ENCODE assay signal across 1 cellular context in genomic region chr6:99393698-99394531, GRCh38.
A peak's percentile ranks its signal among the peaks of the same experiment; 100 is the strongest.
TF ChIP-seq lines count a peak whose summit lies in the region.

A gene with protein sequence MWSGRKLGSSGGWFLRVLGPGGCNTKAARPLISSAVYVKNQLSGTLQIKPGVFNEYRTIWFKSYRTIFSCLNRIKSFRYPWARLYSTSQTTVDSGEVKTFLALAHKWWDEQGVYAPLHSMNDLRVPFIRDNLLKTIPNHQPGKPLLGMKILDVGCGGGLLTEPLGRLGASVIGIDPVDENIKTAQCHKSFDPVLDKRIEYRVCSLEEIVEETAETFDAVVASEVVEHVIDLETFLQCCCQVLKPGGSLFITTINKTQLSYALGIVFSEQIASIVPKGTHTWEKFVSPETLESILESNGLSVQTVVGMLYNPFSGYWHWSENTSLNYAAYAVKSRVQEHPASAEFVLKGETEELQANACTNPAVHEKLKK (minus strand): TSS chr6:99394195. CDS start chr6:99394179, 16 bp downstream.

TF ChIP-seq in HepG2, 621 proteins besides CTCF, POLR2A, EP300 and RAD21 (continued from another document and continues in another):
- TF ChIP-seq, protein P1, sequence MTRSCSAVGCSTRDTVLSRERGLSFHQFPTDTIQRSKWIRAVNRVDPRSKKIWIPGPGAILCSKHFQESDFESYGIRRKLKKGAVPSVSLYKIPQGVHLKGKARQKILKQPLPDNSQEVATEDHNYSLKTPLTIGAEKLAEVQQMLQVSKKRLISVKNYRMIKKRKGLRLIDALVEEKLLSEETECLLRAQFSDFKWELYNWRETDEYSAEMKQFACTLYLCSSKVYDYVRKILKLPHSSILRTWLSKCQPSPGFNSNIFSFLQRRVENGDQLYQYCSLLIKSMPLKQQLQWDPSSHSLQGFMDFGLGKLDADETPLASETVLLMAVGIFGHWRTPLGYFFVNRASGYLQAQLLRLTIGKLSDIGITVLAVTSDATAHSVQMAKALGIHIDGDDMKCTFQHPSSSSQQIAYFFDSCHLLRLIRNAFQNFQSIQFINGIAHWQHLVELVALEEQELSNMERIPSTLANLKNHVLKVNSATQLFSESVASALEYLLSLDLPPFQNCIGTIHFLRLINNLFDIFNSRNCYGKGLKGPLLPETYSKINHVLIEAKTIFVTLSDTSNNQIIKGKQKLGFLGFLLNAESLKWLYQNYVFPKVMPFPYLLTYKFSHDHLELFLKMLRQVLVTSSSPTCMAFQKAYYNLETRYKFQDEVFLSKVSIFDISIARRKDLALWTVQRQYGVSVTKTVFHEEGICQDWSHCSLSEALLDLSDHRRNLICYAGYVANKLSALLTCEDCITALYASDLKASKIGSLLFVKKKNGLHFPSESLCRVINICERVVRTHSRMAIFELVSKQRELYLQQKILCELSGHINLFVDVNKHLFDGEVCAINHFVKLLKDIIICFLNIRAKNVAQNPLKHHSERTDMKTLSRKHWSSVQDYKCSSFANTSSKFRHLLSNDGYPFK (CRISPR knock-in tag; IDR thresholded peaks at IDR 0.05; ENCODE audit: borderline replicate concordance): peak; percentile 55; the same call in 1 of the 2 replicates
- TF ChIP-seq, protein P2, sequence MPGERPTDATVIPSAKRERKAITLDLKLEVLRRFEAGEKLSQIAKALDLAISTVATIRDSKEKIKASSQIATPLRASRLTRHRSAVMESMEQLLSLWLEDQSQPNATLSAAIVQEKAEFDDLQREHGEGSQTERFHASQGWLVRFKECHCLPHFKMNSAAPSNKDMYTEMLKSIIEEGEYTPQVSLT (CRISPR knock-in tag; IDR thresholded peaks at IDR 0.05; ENCODE audit: borderline replicate concordance, low read depth): 0 out of 2 replicates have a peak, but pooled peaks have one; percentile 54
- TF ChIP-seq MXD4 (CRISPR knock-in tag; IDR thresholded peaks at IDR 0.05): 0 out of 2 replicates have a peak, but pooled peaks have one; percentile 21
- peak; percentile 90 for TF ChIP-seq ETV5 (CRISPR knock-in tag; IDR thresholded peaks at IDR 0.05; ENCODE audit: borderline replicate concordance)
- TF ChIP-seq FOSL2 (CRISPR knock-in tag; IDR thresholded peaks at IDR 0.05): 0 out of 2 replicates have a peak, but pooled peaks have one; percentile 13
- no peak for TF ChIP-seq ZNF253 (CRISPR knock-in tag; IDR thresholded peaks at IDR 0.05; ENCODE audit: borderline replicate concordance)
- peak; percentile 56; the same call in 1 of the 2 replicates for TF ChIP-seq THAP11 (CRISPR knock-in tag; IDR thresholded peaks at IDR 0.05)
- TF ChIP-seq, protein P3, sequence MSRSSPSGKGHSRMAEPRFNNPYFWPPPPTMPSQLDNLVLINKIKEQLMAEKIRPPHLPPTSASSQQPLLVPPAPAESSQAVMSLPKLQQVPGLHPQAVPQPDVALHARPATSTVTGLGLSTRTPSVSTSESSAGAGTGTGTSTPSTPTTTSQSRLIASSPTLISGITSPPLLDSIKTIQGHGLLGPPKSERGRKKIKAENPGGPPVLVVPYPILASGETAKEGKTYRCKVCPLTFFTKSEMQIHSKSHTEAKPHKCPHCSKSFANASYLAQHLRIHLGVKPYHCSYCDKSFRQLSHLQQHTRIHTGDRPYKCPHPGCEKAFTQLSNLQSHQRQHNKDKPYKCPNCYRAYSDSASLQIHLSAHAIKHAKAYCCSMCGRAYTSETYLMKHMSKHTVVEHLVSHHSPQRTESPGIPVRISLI (CRISPR knock-in tag; IDR thresholded peaks at IDR 0.05; ENCODE audit: borderline replicate concordance): peak; percentile 86
- peak; percentile 24; the same call in 1 of the 2 replicates for TF ChIP-seq ZNF768 (CRISPR knock-in tag; IDR thresholded peaks at IDR 0.05)
- peak; percentile 88; the same call in 1 of the 2 replicates for TF ChIP-seq ZNF275 (CRISPR knock-in tag; IDR thresholded peaks at IDR 0.05; ENCODE audit: borderline replicate concordance)
- TF ChIP-seq NCOA1 (CRISPR knock-in tag; IDR thresholded peaks at IDR 0.05): no peak
- peak; percentile 81; the same call in 1 of the 2 replicates for TF ChIP-seq ZNF615 (CRISPR knock-in tag; IDR thresholded peaks at IDR 0.05; ENCODE audit: borderline replicate concordance)
- peak; percentile 85 for TF ChIP-seq GABPB1 (CRISPR knock-in tag; IDR thresholded peaks at IDR 0.05)
- TF ChIP-seq ZNF556 (CRISPR knock-in tag; IDR thresholded peaks at IDR 0.05; ENCODE audit: borderline replicate concordance): peak; percentile 94; the same call in 1 of the 2 replicates
- peak; percentile 38; the same call in 1 of the 2 replicates for TF ChIP-seq ARNTL (CRISPR knock-in tag; IDR thresholded peaks at IDR 0.05)
- TF ChIP-seq ARNT2 (CRISPR knock-in tag; IDR thresholded peaks at IDR 0.05; ENCODE audit: low read depth): no peak
- no peak for TF ChIP-seq IRX3 (CRISPR knock-in tag; IDR thresholded peaks at IDR 0.05; ENCODE audit: borderline replicate concordance, low read depth)
- peak; percentile 58; the same call in 1 of the 2 replicates for TF ChIP-seq SIN3A (IDR thresholded peaks at IDR 0.05; ENCODE audit: borderline replicate concordance, low read depth, low read length)
- TF ChIP-seq HOXA3 (CRISPR knock-in tag; IDR thresholded peaks at IDR 0.05): peak; percentile 50; the same call in 1 of the 2 replicates
- no peak; the same call in 1 of the 2 replicates for TF ChIP-seq ZBTB38 (CRISPR knock-in tag; IDR thresholded peaks at IDR 0.05)
- TF ChIP-seq NRL (CRISPR knock-in tag; IDR thresholded peaks at IDR 0.05; ENCODE audit: borderline replicate concordance): peak; percentile 81; the same call in 1 of the 2 replicates
- peak; percentile 63; the same call in 1 of the 2 replicates for TF ChIP-seq ARID4A (CRISPR knock-in tag; IDR thresholded peaks at IDR 0.05; ENCODE audit: borderline replicate concordance)
- TF ChIP-seq STAG1 (CRISPR knock-in tag; IDR thresholded peaks at IDR 0.05): no peak
- TF ChIP-seq KDM5A (IDR thresholded peaks at IDR 0.05; ENCODE audit: borderline replicate concordance, low read length): peak; percentile 95
- TF ChIP-seq MAZ (IDR thresholded peaks at IDR 0.05; ENCODE audit: borderline replicate concordance, low read depth, low read length): no peak
- peak; percentile 36; the same call in 1 of the 2 replicates for TF ChIP-seq MAZ (CRISPR knock-in tag; IDR thresholded peaks at IDR 0.05; ENCODE audit: low read depth)
- TF ChIP-seq CEBPB (IDR thresholded peaks at IDR 0.05; ENCODE audit: borderline replicate concordance, low read depth, low read length): no peak
- peak; percentile 44 for TF ChIP-seq GABPA (IDR thresholded peaks at IDR 0.05; ENCODE audit: low read depth, low read length)
- TF ChIP-seq GABPA (CRISPR knock-in tag; IDR thresholded peaks at IDR 0.05; ENCODE audit: low read depth): peak; percentile 89
- TF ChIP-seq KAT8 (CRISPR knock-in tag; IDR thresholded peaks at IDR 0.05): peak; percentile 57
- no peak for TF ChIP-seq GMEB2 (CRISPR knock-in tag; IDR thresholded peaks at IDR 0.05; ENCODE audit: low read depth)
- TF ChIP-seq ZBTB14 (CRISPR knock-in tag; IDR thresholded peaks at IDR 0.05): no peak
- TF ChIP-seq ERF (CRISPR knock-in tag; IDR thresholded peaks at IDR 0.05): peak; percentile 43; the same call in 1 of the 2 replicates
- no peak for TF ChIP-seq ZFP90 (CRISPR knock-in tag; IDR thresholded peaks at IDR 0.05; ENCODE audit: borderline replicate concordance)
- TF ChIP-seq, protein P4, sequence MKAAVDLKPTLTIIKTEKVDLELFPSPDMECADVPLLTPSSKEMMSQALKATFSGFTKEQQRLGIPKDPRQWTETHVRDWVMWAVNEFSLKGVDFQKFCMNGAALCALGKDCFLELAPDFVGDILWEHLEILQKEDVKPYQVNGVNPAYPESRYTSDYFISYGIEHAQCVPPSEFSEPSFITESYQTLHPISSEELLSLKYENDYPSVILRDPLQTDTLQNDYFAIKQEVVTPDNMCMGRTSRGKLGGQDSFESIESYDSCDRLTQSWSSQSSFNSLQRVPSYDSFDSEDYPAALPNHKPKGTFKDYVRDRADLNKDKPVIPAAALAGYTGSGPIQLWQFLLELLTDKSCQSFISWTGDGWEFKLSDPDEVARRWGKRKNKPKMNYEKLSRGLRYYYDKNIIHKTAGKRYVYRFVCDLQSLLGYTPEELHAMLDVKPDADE (CRISPR knock-in tag; IDR thresholded peaks at IDR 0.05): no peak
- TF ChIP-seq ZNF782 (CRISPR knock-in tag; IDR thresholded peaks at IDR 0.05; ENCODE audit: borderline replicate concordance): no peak; the same call in 1 of the 2 replicates
- no peak for TF ChIP-seq ZNF670 (CRISPR knock-in tag; IDR thresholded peaks at IDR 0.05; ENCODE audit: borderline replicate concordance)
- no peak for TF ChIP-seq ZNF326 (CRISPR knock-in tag; IDR thresholded peaks at IDR 0.05; ENCODE audit: borderline replicate concordance)
- TF ChIP-seq GLI4 (CRISPR knock-in tag; IDR thresholded peaks at IDR 0.05; ENCODE audit: borderline replicate concordance): no peak
- TF ChIP-seq TEAD3 (CRISPR knock-in tag; optimal IDR thresholded peaks at IDR 0.05; ENCODE audit: borderline replicate concordance): no peak
- TF ChIP-seq, protein P5, sequence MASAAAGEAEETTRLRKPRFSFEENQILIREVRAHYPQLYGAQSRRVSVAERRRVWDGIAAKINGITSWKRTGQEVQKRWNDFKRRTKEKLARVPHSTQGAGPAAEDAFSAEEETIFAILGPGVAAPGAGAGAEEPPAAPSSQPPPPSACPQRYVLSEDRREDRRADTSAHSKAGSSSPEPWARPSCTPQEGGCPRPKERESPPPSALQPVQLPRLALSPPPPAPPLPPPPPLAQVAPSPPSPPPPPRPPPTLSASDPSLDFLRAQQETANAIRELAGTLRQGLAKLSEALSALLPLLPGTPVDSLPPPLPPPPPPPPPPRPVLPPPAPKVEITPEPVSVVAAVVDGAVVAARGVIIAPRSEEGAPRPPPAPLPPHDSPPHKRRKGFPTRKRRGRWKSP (CRISPR knock-in tag; IDR thresholded peaks at IDR 0.05): peak; percentile 47; the same call in 1 of the 2 replicates
- no peak for TF ChIP-seq ZNF431 (CRISPR knock-in tag; IDR thresholded peaks at IDR 0.05; ENCODE audit: borderline replicate concordance, low read depth)
- peak; percentile 57; the same call in 1 of the 2 replicates for TF ChIP-seq EED (CRISPR knock-in tag; IDR thresholded peaks at IDR 0.05)
- peak; percentile 62 for TF ChIP-seq MYC (CRISPR knock-in tag; IDR thresholded peaks at IDR 0.05; ENCODE audit: borderline replicate concordance)
